Comparison of ENCODE assay signal across 29 cellular contexts in the genomic region with DNA sequence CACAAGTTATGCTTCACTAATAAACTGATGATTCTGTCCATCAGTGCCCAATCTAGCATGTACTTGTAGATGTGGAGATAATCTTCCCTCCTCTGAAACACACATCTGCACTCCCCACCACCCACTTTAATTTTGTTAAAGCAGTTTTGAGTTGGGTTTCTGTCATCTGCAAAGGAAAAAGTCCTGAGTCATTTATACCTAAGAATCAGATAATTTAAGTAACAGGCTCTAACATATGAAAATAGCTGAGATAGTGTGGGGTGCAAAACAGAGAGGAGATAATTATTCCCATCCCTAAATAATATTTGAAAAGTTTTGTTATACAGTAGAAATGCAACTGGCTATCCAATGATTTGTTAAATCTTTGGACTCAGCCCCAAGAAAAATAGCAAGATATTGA.
"Had no signal": no experiment of that assay in that cellular context is flagged by ENCODE, and none has a peak within 500 bp of the region (broad histone marks: within the 10 kb centered on the region; RNA-seq: fewer than 3 reads in every experiment).

No MANE protein-coding gene starts in this region.

- H3K4me1 Mint-ChIP-seq: mesothelial cell of epicardium, nephron progenitor cell, neural progenitor cell had no signal

- H3K9me3 ChIP-seq: left ventricle myocardium inferior, neutrophil, ovary, prostate gland, stomach, testis, thyroid gland, transverse colon, upper lobe of left lung, vagina had no signal

- H3K4me1 ChIP-seq: left ventricle myocardium inferior, neural progenitor cell, prostate gland, stomach, testis, thyroid gland, transverse colon, upper lobe of left lung, vagina had no signal

- H3K36me3 ChIP-seq: left ventricle myocardium inferior, neural progenitor cell, neutrophil, ovary, prostate gland, stomach, thyroid gland, transverse colon, upper lobe of left lung, vagina had no signal

- H3K4me3 ChIP-seq: left ventricle myocardium inferior, lung, neural progenitor cell, ovary, prostate gland, skin epidermis, stomach, testis, thyroid gland, transverse colon, upper lobe of left lung, vagina had no signal

- H3K27me3 ChIP-seq: neutrophil, ovary, stomach, testis, thyroid gland, transverse colon, upper lobe of left lung, vagina had no signal

- H3K9me3 Mint-ChIP-seq: natural killer cell; neural progenitor cell; stimulated activated naive B cell treated with anti-CD40 and anti-IgM and Interleukin-4, amounts not matched to agents 10 μg/mL and 1 μg/mL and 100 μg/mL, for 72 hours had no signal

- H3K36me3 Mint-ChIP-seq: neural progenitor cell had no signal

- ATAC-seq: natural killer cell; right cardiac atrium; sciatic nerve; stimulated activated naive B cell treated with anti-CD40 and anti-IgM and Interleukin-4, amounts not matched to agents 10 μg/mL and 1 μg/mL and 100 μg/mL, for 72 hours; stimulated activated naive CD8-positive, alpha-beta T cell treated with anti-CD3 and anti-CD28 coated beads, Interleukin-15, Interleukin-2, amounts not matched to agents 100 U/mL and 50 U/mL, for 24 hours had no signal

- H3K4me2 ChIP-seq: neural progenitor cell had no signal

- H3K27ac Mint-ChIP-seq: mesothelial cell of epicardium; naive B cell; natural killer cell; nephron progenitor cell; neural progenitor cell; stimulated activated naive B cell treated with anti-CD40 and anti-IgM and Interleukin-4, amounts not matched to agents 10 μg/mL and 1 μg/mL and 100 μg/mL, for 72 hours had no signal

- H3K4me3 Mint-ChIP-seq: mesothelial cell of epicardium; naive B cell; natural killer cell; nephron progenitor cell; neural progenitor cell; stimulated activated naive B cell treated with anti-CD40 and anti-IgM and Interleukin-4, amounts not matched to agents 10 μg/mL and 1 μg/mL and 100 μg/mL, for 72 hours had no signal

- DNase-seq: islet precursor cell; left ventricle myocardium inferior; mesendoderm; naive B cell; natural killer cell; nephron progenitor cell; ovary; posterior cingulate gyrus; retina; right cardiac atrium; stimulated activated CD4-positive, alpha-beta T cell treated with anti-CD3 and anti-CD28 coated beads, Interleukin-12 subunit alpha, Interleukin-12 subunit beta, amount 100 ng/mL, for 4 hours; stimulated activated CD4-positive, alpha-beta T cell treated with anti-CD3 and anti-CD28 coated beads, Interleukin-15, amount 100 ng/mL, for 24 hours; stimulated activated CD4-positive, alpha-beta T cell treated with anti-CD3 and anti-CD28 coated beads, Interleukin-2, amount 100 ng/mL, for 24 hours; stimulated activated CD4-positive, alpha-beta T cell treated with anti-CD3 and anti-CD28 coated beads, Interleukin-4, amount 100 ng/mL, for 1 hour; stimulated activated naive B cell treated with anti-CD40 and anti-IgM and Interleukin-4, amounts not matched to agents 10 μg/mL and 1 μg/mL and 100 μg/mL, for 72 hours; stimulated activated naive CD8-positive, alpha-beta T cell treated with anti-CD3 and anti-CD28 coated beads, Interleukin-15, Interleukin-2, amounts not matched to agents 100 U/mL and 50 U/mL, for 24 hours; stomach; testis; thyroid gland; transverse colon; upper lobe of left lung had no signal

- H3K9ac ChIP-seq: neural progenitor cell had no signal

- H3K27ac ChIP-seq: left ventricle myocardium inferior, neural progenitor cell, neutrophil, ovary, prostate gland, skin epidermis, stomach, testis, thyroid gland, transverse colon, upper lobe of left lung had no signal

- H2AFZ ChIP-seq: neural progenitor cell had no signal
